Comparison of ENCODE assay signal across 17 cellular contexts in the genomic region with DNA sequence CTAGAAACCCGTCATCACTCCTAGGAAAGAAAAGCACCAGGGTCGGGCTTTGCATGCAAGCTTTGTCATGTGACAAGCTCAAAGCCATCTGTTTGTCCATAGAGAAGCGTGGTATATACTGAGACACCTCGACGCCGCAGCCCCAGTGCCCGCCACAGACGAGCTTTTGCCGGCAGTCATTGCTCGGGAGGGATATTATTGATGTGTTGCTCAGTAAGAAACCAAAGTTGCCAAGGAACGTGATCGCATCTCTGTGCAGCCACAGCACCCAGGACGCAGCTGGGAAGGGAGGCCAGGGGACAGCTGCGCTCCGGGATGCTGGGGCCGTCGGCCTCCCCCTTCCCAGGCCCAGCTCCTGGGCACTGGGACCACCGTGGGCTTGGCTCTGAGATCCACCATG.
A peak's percentile ranks its signal among the peaks of the same experiment; 100 is the strongest.
DNase-seq lines count a peak whose midpoint lies in the region; ATAC-seq and TF ChIP-seq lines count a peak whose summit lies in the region.
"Had no signal": no experiment of that assay in that cellular context is flagged by ENCODE, and none has a peak within 500 bp of the region (broad histone marks: within the 10 kb centered on the region; RNA-seq: fewer than 3 reads in every experiment).

No MANE protein-coding gene starts in this region.

- no peak overlapping the region for H3K4me3 Mint-ChIP-seq in WTC11
- H3K4me3 Mint-ChIP-seq: GM23338 had no signal

- 86% methylated on average over 18 of the region's 18 CpGs for WGBS in right cardiac atrium
- WGBS in SK-N-SH (ENCODE audit: low lambda C conversion rate): 72% methylated on average over 10 of the region's 18 CpGs

- TF ChIP-seq EP300 in SK-N-SH (IDR thresholded peaks at IDR 0.05; ENCODE audit: borderline replicate concordance in 1 of 2, low read depth in 1 of 2, low read length in 1 of 2): no peak

- H3K27me3 Mint-ChIP-seq in WTC11 (ENCODE audit: low read depth): peaks cover 74% of the 10 kb centered on the region

- no peak overlapping the region for H3K4me2 ChIP-seq in SK-N-SH

- intact Hi-C loops in right cardiac atrium (cut with DNase I): no loop called here
- intact Hi-C loops in sciatic nerve (cut with DNase I): no loop called here
- intact Hi-C loops in uterus (cut with DNase I; ENCODE audit: low total_unique reads): no loop called here

- H3K9ac ChIP-seq in SK-N-SH: no peak overlapping the region

- TF ChIP-seq RAD21 in SK-N-SH (IDR thresholded peaks at IDR 0.05; ENCODE audit: low read length): no peak

- no peaks in the 10 kb centered on the region for H4K20me1 ChIP-seq in SK-N-SH (ENCODE audit: insufficient read depth)

- peaks cover 13% of the 10 kb centered on the region for H3K36me3 Mint-ChIP-seq in WTC11
- H3K36me3 Mint-ChIP-seq: activated naive CD4-positive, alpha-beta T cell treated with anti-CD3 and anti-CD28 coated beads, Interleukin-2, amount 50 U/mL, for 72 hours had no signal

- no peak for TF ChIP-seq POLR2A in uterus (IDR thresholded peaks at IDR 0.05)

- H3K4me1 ChIP-seq in right cardiac atrium (ENCODE audit: control insufficient read depth, insufficient read depth, low read length): no peaks in the 10 kb centered on the region
- H3K4me1 ChIP-seq in SK-N-SH (ENCODE audit: control insufficient read depth in 1 of 2, insufficient read depth in 2 of 2, low read depth in 1 of 2, low read length in 1 of 2): no peaks in the 10 kb centered on the region
- H3K4me1 ChIP-seq in uterus: no peaks in the 10 kb centered on the region

- H2AFZ ChIP-seq in SK-N-SH (ENCODE audit: low read depth): no peak overlapping the region

- DNase-seq in activated CD4-positive, alpha-beta T cell treated with anti-CD3 and anti-CD28 coated beads for 48 hours: peak; percentile 1
- no peak for DNase-seq in activated CD4-positive, alpha-beta T cell treated with anti-CD3 and anti-CD28 coated beads, Interleukin-2, amount 50 U/mL, for 1 hour
- DNase-seq in WTC11 (ENCODE audit: low spot score) (peak; percentile 4), right cardiac atrium (peak in 2 of 3 donors; percentile 2 to 19), sciatic nerve (ENCODE audit: low spot score) (peak; percentile 40), SK-N-SH (no peak), C1 segment of cervical spinal cord (lab: John Stamatoyannopoulos, UW) (no peak), uterus (no peak)
- DNase-seq: activated CD4-positive, alpha-beta T cell treated with anti-CD3 and anti-CD28 coated beads, Interleukin-2, amount 50 U/mL, for 48 hours; EL; MG63; NCI-H187 treated with DMSO at 0.1 percent for 48 hours; NCI-H510A treated with DMSO at 0.1 percent for 48 hours had no signal

- no peaks in the 10 kb centered on the region for H3K36me3 ChIP-seq in SK-N-SH (replicated peaks in 1 of 2; ENCODE audit: control insufficient read depth in 1 of 2, insufficient read depth in 2 of 2, low read length in 1 of 2)
- no peaks in the 10 kb centered on the region for H3K36me3 ChIP-seq in uterus
- H3K36me3 ChIP-seq: MG63, transverse colon had no signal

- TF ChIP-seq CTCF in WTC11 (IDR thresholded peaks at IDR 0.05): no peak
- no peak for TF ChIP-seq CTCF in SK-N-SH (IDR thresholded peaks at IDR 0.05)
- no peak for TF ChIP-seq CTCF in uterus (IDR thresholded peaks at IDR 0.05)

- H3K79me2 ChIP-seq in SK-N-SH (ENCODE audit: insufficient read depth): no peaks in the 10 kb centered on the region

- no peaks in the 10 kb centered on the region for H3K9me2 ChIP-seq in SK-N-SH

- no peak for ATAC-seq in WTC11
- ATAC-seq in right cardiac atrium: no peak
- ATAC-seq in sciatic nerve: no peak
- ATAC-seq: left lobe of liver had no signal

- CTCF ChIA-PET in WTC11 (lab: Charles Lee): interaction anchor here (0.6 to 3.1 kb wide), 3 partner anchors 103 to 257 kb away, joined by 3 to 7 read pairs (median 3); no protein-coding TSS in a partner anchor
- CTCF ChIA-PET in SK-N-SH (lab: Yijun Ruan, JAX): interaction anchor here (1.2 kb wide), 1 partner anchor 256 kb away, joined by 5 read pairs; no protein-coding TSS in a partner anchor

- H3K27ac Mint-ChIP-seq in WTC11: no peak overlapping the region
- H3K27ac Mint-ChIP-seq: activated naive CD4-positive, alpha-beta T cell treated with anti-CD3 and anti-CD28 coated beads, Interleukin-2, amount 50 U/mL, for 72 hours; GM23338 had no signal

- POLR2A ChIA-PET in WTC11 (lab: Charles Lee) (no interaction called here), SK-N-SH (lab: Yijun Ruan, JAX) (no interaction called here)

- H3F3A ChIP-seq in SK-N-SH (replicated peaks; ENCODE audit: insufficient read depth): no peaks in the 10 kb centered on the region

- H3K9me3 ChIP-seq in right cardiac atrium (ENCODE audit: control insufficient read depth, low read length) (no peaks in the 10 kb centered on the region), SK-N-SH (no peaks in the 10 kb centered on the region), uterus (no peaks in the 10 kb centered on the region)
- H3K9me3 ChIP-seq: MG63, transverse colon had no signal

- H3K9me3 Mint-ChIP-seq in WTC11: peaks cover 17% of the 10 kb centered on the region
- H3K9me3 Mint-ChIP-seq: activated naive CD4-positive, alpha-beta T cell treated with anti-CD3 and anti-CD28 coated beads, Interleukin-2, amount 50 U/mL, for 72 hours had no signal

- H3K27ac ChIP-seq in right cardiac atrium (ENCODE audit: low read length): no peak overlapping the region
- H3K27ac ChIP-seq in SK-N-SH (ENCODE audit: low read depth in 2 of 2, low read length in 1 of 2): no peak overlapping the region
- no peak overlapping the region for H3K27ac ChIP-seq in uterus
- H3K27ac ChIP-seq: transverse colon had no signal

- no peak overlapping the region for H3K4me3 ChIP-seq in right cardiac atrium (ENCODE audit: low read length)
- H3K4me3 ChIP-seq in SK-N-SH (ENCODE audit: low read depth in 2 of 2, low read length in 1 of 2): no peak overlapping the region
- H3K4me3 ChIP-seq in uterus: no peak overlapping the region
- H3K4me3 ChIP-seq: GM23338, MG63, transverse colon had no signal

- peaks cover 12% of the 10 kb centered on the region for H3K4me1 Mint-ChIP-seq in WTC11

- H3K27me3 ChIP-seq in right cardiac atrium (ENCODE audit: control insufficient read depth, insufficient read depth) (no peaks in the 10 kb centered on the region), SK-N-SH (ENCODE audit: insufficient read depth) (no peaks in the 10 kb centered on the region), uterus (no peaks in the 10 kb centered on the region)
- H3K27me3 ChIP-seq: MG63, transverse colon had no signal

TF ChIP-seq in WTC11, 78 proteins besides CTCF, POLR2A, EP300 and RAD21:
- TF ChIP-seq TEAD4 (CRISPR knock-in tag; IDR thresholded peaks at IDR 0.05) (no peak), ZNF219 (CRISPR knock-in tag; IDR thresholded peaks at IDR 0.05; ENCODE audit: borderline replicate concordance) (no peak), OVOL2 (CRISPR knock-in tag; IDR thresholded peaks at IDR 0.05; ENCODE audit: borderline replicate concordance) (no peak), SMAD4 (CRISPR knock-in tag; IDR thresholded peaks at IDR 0.05) (no peak)

TF ChIP-seq in SK-N-SH, 30 proteins besides CTCF, POLR2A, EP300 and RAD21 (continues in another document):
- TF ChIP-seq SMC3 (IDR thresholded peaks at IDR 0.05; ENCODE audit: low read depth, low read length) (no peak), POLR2AphosphoS5 (IDR thresholded peaks at IDR 0.05; ENCODE audit: low read depth, low read length) (no peak), TAF1 (IDR thresholded peaks at IDR 0.05; ENCODE audit: borderline replicate concordance, low read depth, low read length) (no peak), EZH2phosphoT487 (IDR thresholded peaks at IDR 0.05; ENCODE audit: borderline replicate concordance, low read depth) (no peak), NRF1 (IDR thresholded peaks at IDR 0.05; ENCODE audit: low read depth, low read length) (no peak), RCOR1 (IDR thresholded peaks at IDR 0.05; ENCODE audit: low read length) (no peak), RXRA (IDR thresholded peaks at IDR 0.05; ENCODE audit: borderline replicate concordance, low read depth) (no peak), SIN3A (IDR thresholded peaks at IDR 0.05; ENCODE audit: borderline replicate concordance, low read depth, low read length) (no peak), FOSL2 (IDR thresholded peaks at IDR 0.05; ENCODE audit: borderline replicate concordance, low read depth) (no peak), FOXJ3 (CRISPR knock-in tag; IDR thresholded peaks at IDR 0.05) (no peak), ELF1 (IDR thresholded peaks at IDR 0.05) (no peak)
- TF ChIP-seq, protein P1, sequence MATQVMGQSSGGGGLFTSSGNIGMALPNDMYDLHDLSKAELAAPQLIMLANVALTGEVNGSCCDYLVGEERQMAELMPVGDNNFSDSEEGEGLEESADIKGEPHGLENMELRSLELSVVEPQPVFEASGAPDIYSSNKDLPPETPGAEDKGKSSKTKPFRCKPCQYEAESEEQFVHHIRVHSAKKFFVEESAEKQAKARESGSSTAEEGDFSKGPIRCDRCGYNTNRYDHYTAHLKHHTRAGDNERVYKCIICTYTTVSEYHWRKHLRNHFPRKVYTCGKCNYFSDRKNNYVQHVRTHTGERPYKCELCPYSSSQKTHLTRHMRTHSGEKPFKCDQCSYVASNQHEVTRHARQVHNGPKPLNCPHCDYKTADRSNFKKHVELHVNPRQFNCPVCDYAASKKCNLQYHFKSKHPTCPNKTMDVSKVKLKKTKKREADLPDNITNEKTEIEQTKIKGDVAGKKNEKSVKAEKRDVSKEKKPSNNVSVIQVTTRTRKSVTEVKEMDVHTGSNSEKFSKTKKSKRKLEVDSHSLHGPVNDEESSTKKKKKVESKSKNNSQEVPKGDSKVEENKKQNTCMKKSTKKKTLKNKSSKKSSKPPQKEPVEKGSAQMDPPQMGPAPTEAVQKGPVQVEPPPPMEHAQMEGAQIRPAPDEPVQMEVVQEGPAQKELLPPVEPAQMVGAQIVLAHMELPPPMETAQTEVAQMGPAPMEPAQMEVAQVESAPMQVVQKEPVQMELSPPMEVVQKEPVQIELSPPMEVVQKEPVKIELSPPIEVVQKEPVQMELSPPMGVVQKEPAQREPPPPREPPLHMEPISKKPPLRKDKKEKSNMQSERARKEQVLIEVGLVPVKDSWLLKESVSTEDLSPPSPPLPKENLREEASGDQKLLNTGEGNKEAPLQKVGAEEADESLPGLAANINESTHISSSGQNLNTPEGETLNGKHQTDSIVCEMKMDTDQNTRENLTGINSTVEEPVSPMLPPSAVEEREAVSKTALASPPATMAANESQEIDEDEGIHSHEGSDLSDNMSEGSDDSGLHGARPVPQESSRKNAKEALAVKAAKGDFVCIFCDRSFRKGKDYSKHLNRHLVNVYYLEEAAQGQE (IDR thresholded peaks at IDR 0.05; ENCODE audit: low read depth, low read length): no peak
- TF ChIP-seq, protein P2, sequence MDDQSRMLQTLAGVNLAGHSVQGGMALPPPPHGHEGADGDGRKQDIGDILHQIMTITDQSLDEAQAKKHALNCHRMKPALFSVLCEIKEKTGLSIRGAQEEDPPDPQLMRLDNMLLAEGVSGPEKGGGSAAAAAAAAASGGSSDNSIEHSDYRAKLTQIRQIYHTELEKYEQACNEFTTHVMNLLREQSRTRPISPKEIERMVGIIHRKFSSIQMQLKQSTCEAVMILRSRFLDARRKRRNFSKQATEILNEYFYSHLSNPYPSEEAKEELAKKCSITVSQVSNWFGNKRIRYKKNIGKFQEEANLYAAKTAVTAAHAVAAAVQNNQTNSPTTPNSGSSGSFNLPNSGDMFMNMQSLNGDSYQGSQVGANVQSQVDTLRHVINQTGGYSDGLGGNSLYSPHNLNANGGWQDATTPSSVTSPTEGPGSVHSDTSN (IDR thresholded peaks at IDR 0.05): no peak

Comparison
In these comparisons a context has a peak if more than half of its experiments do, and no peak if none do; other contexts are left out.
1. DNase-seq: peak in activated CD4-positive, alpha-beta T cell treated with anti-CD3 and anti-CD28 coated beads for 48 hours (single experiment), WTC11 (single experiment), right cardiac atrium (2 of 3) and sciatic nerve (single experiment); none in activated CD4-positive, alpha-beta T cell treated with anti-CD3 and anti-CD28 coated beads, Interleukin-2, amount 50 U/mL, for 1 hour (single experiment), SK-N-SH (single experiment), C1 segment of cervical spinal cord (0 of 14) and uterus (0 of 2).